1 cellular context compared by ENCODE assay signal in genomic region chr17:79042421-79043190, GRCh38.
A peak's percentile ranks its signal among the peaks of the same experiment; 100 is the strongest.
TF ChIP-seq lines count a peak whose summit lies in the region.

No MANE protein-coding gene starts in this region.

TF ChIP-seq in HepG2, 621 proteins besides CTCF, POLR2A, EP300 and RAD21 (continued from another document and continues in another):
- no peak for TF ChIP-seq ZNF317 (CRISPR knock-in tag; IDR thresholded peaks at IDR 0.05)
- TF ChIP-seq ZNF780A (CRISPR knock-in tag; IDR thresholded peaks at IDR 0.05) = no peak
- TF ChIP-seq ZBTB10 (CRISPR knock-in tag; IDR thresholded peaks at IDR 0.05; ENCODE audit: borderline replicate concordance) = no peak
- no peak for TF ChIP-seq HMG20B (CRISPR knock-in tag; conservative IDR thresholded peaks at IDR 0.05)
- TF ChIP-seq, protein P1, sequence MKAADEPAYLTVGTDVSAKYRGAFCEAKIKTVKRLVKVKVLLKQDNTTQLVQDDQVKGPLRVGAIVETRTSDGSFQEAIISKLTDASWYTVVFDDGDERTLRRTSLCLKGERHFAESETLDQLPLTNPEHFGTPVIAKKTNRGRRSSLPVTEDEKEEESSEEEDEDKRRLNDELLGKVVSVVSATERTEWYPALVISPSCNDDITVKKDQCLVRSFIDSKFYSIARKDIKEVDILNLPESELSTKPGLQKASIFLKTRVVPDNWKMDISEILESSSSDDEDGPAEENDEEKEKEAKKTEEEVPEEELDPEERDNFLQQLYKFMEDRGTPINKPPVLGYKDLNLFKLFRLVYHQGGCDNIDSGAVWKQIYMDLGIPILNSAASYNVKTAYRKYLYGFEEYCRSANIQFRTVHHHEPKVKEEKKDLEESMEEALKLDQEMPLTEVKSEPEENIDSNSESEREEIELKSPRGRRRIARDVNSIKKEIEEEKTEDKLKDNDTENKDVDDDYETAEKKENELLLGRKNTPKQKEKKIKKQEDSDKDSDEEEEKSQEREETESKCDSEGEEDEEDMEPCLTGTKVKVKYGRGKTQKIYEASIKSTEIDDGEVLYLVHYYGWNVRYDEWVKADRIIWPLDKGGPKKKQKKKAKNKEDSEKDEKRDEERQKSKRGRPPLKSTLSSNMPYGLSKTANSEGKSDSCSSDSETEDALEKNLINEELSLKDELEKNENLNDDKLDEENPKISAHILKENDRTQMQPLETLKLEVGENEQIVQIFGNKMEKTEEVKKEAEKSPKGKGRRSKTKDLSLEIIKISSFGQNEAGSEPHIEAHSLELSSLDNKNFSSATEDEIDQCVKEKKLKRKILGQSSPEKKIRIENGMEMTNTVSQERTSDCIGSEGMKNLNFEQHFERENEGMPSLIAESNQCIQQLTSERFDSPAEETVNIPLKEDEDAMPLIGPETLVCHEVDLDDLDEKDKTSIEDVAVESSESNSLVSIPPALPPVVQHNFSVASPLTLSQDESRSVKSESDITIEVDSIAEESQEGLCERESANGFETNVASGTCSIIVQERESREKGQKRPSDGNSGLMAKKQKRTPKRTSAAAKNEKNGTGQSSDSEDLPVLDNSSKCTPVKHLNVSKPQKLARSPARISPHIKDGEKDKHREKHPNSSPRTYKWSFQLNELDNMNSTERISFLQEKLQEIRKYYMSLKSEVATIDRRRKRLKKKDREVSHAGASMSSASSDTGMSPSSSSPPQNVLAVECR (CRISPR knock-in tag; IDR thresholded peaks at IDR 0.05; ENCODE audit: borderline replicate concordance) = no peak
- TF ChIP-seq, protein P2, sequence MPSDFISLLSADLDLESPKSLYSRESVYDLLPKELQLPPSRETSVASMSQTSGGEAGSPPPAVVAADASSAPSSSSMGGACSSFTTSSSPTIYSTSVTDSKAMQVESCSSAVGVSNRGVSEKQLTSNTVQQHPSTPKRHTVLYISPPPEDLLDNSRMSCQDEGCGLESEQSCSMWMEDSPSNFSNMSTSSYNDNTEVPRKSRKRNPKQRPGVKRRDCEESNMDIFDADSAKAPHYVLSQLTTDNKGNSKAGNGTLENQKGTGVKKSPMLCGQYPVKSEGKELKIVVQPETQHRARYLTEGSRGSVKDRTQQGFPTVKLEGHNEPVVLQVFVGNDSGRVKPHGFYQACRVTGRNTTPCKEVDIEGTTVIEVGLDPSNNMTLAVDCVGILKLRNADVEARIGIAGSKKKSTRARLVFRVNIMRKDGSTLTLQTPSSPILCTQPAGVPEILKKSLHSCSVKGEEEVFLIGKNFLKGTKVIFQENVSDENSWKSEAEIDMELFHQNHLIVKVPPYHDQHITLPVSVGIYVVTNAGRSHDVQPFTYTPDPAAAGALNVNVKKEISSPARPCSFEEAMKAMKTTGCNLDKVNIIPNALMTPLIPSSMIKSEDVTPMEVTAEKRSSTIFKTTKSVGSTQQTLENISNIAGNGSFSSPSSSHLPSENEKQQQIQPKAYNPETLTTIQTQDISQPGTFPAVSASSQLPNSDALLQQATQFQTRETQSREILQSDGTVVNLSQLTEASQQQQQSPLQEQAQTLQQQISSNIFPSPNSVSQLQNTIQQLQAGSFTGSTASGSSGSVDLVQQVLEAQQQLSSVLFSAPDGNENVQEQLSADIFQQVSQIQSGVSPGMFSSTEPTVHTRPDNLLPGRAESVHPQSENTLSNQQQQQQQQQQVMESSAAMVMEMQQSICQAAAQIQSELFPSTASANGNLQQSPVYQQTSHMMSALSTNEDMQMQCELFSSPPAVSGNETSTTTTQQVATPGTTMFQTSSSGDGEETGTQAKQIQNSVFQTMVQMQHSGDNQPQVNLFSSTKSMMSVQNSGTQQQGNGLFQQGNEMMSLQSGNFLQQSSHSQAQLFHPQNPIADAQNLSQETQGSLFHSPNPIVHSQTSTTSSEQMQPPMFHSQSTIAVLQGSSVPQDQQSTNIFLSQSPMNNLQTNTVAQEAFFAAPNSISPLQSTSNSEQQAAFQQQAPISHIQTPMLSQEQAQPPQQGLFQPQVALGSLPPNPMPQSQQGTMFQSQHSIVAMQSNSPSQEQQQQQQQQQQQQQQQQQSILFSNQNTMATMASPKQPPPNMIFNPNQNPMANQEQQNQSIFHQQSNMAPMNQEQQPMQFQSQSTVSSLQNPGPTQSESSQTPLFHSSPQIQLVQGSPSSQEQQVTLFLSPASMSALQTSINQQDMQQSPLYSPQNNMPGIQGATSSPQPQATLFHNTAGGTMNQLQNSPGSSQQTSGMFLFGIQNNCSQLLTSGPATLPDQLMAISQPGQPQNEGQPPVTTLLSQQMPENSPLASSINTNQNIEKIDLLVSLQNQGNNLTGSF (CRISPR knock-in tag; IDR thresholded peaks at IDR 0.05) = no peak
- TF ChIP-seq ZNF777 (CRISPR knock-in tag; IDR thresholded peaks at IDR 0.05) = no peak
- no peak for TF ChIP-seq FOXC1 (CRISPR knock-in tag; IDR thresholded peaks at IDR 0.05; ENCODE audit: borderline replicate concordance)
- no peak for TF ChIP-seq ZNF510 (CRISPR knock-in tag; IDR thresholded peaks at IDR 0.05; ENCODE audit: low read depth)
- TF ChIP-seq CCAR2 (optimal IDR thresholded peaks at IDR 0.05; ENCODE audit: low read depth, low read length) = no peak
- TF ChIP-seq ZNF121 (CRISPR knock-in tag; IDR thresholded peaks at IDR 0.05) = no peak
- TF ChIP-seq IKZF4 (CRISPR knock-in tag; IDR thresholded peaks at IDR 0.05; ENCODE audit: borderline replicate concordance, low read depth, not compliant biosample characterization) = no peak
- no peak for TF ChIP-seq MAZ (IDR thresholded peaks at IDR 0.05; ENCODE audit: borderline replicate concordance, low read depth, low read length)
- no peak for TF ChIP-seq MAZ (CRISPR knock-in tag; IDR thresholded peaks at IDR 0.05; ENCODE audit: low read depth)
- no peak for TF ChIP-seq ZNF7 (CRISPR knock-in tag; IDR thresholded peaks at IDR 0.05)
- TF ChIP-seq ATAD3A (CRISPR knock-in tag; IDR thresholded peaks at IDR 0.05) = no peak
- TF ChIP-seq ARID2 (CRISPR knock-in tag; IDR thresholded peaks at IDR 0.05; ENCODE audit: borderline replicate concordance) = no peak
- TF ChIP-seq, protein P3, sequence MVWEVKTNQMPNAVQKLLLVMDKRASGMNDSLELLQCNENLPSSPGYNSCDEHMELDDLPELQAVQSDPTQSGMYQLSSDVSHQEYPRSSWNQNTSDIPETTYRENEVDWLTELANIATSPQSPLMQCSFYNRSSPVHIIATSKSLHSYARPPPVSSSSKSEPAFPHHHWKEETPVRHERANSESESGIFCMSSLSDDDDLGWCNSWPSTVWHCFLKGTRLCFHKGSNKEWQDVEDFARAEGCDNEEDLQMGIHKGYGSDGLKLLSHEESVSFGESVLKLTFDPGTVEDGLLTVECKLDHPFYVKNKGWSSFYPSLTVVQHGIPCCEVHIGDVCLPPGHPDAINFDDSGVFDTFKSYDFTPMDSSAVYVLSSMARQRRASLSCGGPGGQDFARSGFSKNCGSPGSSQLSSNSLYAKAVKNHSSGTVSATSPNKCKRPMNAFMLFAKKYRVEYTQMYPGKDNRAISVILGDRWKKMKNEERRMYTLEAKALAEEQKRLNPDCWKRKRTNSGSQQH (CRISPR knock-in tag; IDR thresholded peaks at IDR 0.05; ENCODE audit: low read depth) = no peak
- no peak for TF ChIP-seq HOXA7 (CRISPR knock-in tag; IDR thresholded peaks at IDR 0.05)
- TF ChIP-seq ZNF547 (CRISPR knock-in tag; IDR thresholded peaks at IDR 0.05) = no peak
- TF ChIP-seq HNRNPUL1 (IDR thresholded peaks at IDR 0.05; ENCODE audit: low read depth, low read length) = no peak
- no peak for TF ChIP-seq NBN (conservative IDR thresholded peaks at IDR 0.05)
- no peak for TF ChIP-seq MATR3 (CRISPR knock-in tag; IDR thresholded peaks at IDR 0.05)
- 0 out of 2 replicates have a peak, but pooled peaks have one; percentile 39 for TF ChIP-seq ATF7 (IDR thresholded peaks at IDR 0.05)
- TF ChIP-seq ATF7 (CRISPR knock-in tag; IDR thresholded peaks at IDR 0.05) = no peak
- no peak for TF ChIP-seq CEBPG (CRISPR knock-in tag; IDR thresholded peaks at IDR 0.05)
- 0 out of 2 replicates have a peak, but pooled peaks have one; percentile 62 for TF ChIP-seq HOXA9 (CRISPR knock-in tag; IDR thresholded peaks at IDR 0.05; ENCODE audit: borderline replicate concordance)
- TF ChIP-seq SIX1 (CRISPR knock-in tag; IDR thresholded peaks at IDR 0.05; ENCODE audit: borderline replicate concordance) = no peak
- TF ChIP-seq, protein P4, sequence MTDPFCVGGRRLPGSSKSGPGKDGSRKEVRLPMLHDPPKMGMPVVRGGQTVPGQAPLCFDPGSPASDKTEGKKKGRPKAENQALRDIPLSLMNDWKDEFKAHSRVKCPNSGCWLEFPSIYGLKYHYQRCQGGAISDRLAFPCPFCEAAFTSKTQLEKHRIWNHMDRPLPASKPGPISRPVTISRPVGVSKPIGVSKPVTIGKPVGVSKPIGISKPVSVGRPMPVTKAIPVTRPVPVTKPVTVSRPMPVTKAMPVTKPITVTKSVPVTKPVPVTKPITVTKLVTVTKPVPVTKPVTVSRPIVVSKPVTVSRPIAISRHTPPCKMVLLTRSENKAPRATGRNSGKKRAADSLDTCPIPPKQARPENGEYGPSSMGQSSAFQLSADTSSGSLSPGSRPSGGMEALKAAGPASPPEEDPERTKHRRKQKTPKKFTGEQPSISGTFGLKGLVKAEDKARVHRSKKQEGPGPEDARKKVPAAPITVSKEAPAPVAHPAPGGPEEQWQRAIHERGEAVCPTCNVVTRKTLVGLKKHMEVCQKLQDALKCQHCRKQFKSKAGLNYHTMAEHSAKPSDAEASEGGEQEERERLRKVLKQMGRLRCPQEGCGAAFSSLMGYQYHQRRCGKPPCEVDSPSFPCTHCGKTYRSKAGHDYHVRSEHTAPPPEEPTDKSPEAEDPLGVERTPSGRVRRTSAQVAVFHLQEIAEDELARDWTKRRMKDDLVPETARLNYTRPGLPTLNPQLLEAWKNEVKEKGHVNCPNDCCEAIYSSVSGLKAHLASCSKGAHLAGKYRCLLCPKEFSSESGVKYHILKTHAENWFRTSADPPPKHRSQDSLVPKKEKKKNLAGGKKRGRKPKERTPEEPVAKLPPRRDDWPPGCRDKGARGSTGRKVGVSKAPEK (CRISPR knock-in tag; IDR thresholded peaks at IDR 0.05; ENCODE audit: borderline replicate concordance) = no peak
- TF ChIP-seq ZNF501 (CRISPR knock-in tag; IDR thresholded peaks at IDR 0.05) = no peak
- TF ChIP-seq ATRX (CRISPR knock-in tag; IDR thresholded peaks at IDR 0.05; ENCODE audit: borderline replicate concordance) = no peak
- TF ChIP-seq ZNF737 (CRISPR knock-in tag; IDR thresholded peaks at IDR 0.05; ENCODE audit: borderline replicate concordance) = no peak
- TF ChIP-seq ZNF570 (CRISPR knock-in tag; IDR thresholded peaks at IDR 0.05; ENCODE audit: borderline replicate concordance) = no peak
- TF ChIP-seq, protein P5, sequence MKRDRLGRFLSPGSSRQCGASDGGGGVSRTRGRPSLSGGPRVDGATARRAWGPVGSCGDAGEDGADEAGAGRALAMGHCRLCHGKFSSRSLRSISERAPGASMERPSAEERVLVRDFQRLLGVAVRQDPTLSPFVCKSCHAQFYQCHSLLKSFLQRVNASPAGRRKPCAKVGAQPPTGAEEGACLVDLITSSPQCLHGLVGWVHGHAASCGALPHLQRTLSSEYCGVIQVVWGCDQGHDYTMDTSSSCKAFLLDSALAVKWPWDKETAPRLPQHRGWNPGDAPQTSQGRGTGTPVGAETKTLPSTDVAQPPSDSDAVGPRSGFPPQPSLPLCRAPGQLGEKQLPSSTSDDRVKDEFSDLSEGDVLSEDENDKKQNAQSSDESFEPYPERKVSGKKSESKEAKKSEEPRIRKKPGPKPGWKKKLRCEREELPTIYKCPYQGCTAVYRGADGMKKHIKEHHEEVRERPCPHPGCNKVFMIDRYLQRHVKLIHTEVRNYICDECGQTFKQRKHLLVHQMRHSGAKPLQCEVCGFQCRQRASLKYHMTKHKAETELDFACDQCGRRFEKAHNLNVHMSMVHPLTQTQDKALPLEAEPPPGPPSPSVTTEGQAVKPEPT (CRISPR knock-in tag; IDR thresholded peaks at IDR 0.05; ENCODE audit: low read depth) = no peak
- TF ChIP-seq RORA (CRISPR knock-in tag; IDR thresholded peaks at IDR 0.05) = no peak
- TF ChIP-seq POLR2AphosphoS5 (IDR thresholded peaks at IDR 0.05; ENCODE audit: low read depth, low read length) = no peak
- no peak for TF ChIP-seq FOXJ3 (CRISPR knock-in tag; IDR thresholded peaks at IDR 0.05; ENCODE audit: borderline replicate concordance)
- no peak for TF ChIP-seq TSC22D2 (CRISPR knock-in tag; IDR thresholded peaks at IDR 0.05; ENCODE audit: borderline replicate concordance)
- TF ChIP-seq, protein P6, sequence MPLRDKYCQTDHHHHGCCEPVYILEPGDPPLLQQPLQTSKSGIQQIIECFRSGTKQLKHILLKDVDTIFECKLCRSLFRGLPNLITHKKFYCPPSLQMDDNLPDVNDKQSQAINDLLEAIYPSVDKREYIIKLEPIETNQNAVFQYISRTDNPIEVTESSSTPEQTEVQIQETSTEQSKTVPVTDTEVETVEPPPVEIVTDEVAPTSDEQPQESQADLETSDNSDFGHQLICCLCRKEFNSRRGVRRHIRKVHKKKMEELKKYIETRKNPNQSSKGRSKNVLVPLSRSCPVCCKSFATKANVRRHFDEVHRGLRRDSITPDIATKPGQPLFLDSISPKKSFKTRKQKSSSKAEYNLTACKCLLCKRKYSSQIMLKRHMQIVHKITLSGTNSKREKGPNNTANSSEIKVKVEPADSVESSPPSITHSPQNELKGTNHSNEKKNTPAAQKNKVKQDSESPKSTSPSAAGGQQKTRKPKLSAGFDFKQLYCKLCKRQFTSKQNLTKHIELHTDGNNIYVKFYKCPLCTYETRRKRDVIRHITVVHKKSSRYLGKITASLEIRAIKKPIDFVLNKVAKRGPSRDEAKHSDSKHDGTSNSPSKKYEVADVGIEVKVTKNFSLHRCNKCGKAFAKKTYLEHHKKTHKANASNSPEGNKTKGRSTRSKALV (CRISPR knock-in tag; IDR thresholded peaks at IDR 0.05) = no peak
- no peak for TF ChIP-seq FIP1L1 (IDR thresholded peaks at IDR 0.05; ENCODE audit: borderline replicate concordance, insufficient read depth, low read depth, low read length)
- TF ChIP-seq SKI (IDR thresholded peaks at IDR 0.05; ENCODE audit: partially characterized antibody) = no peak
- no peak for TF ChIP-seq ZMYM4 (CRISPR knock-in tag; IDR thresholded peaks at IDR 0.05)
